Comparison of ENCODE assay signal across 8 cellular contexts in genomic region chr16:82655315-82655714, GRCh38. TPM values are rescaled to one million over a fixed set of nuclear protein-coding genes. Genes with fewer than 3 reads are reported as not detected.
DNase-seq lines count a peak whose midpoint lies in the region; ATAC-seq and TF ChIP-seq lines count a peak whose summit lies in the region.

No MANE protein-coding gene starts in this region.

- no peak overlapping the region for H3K23ac ChIP-seq in mesendoderm (ENCODE audit: low read length)

- H3K27ac ChIP-seq in mesendoderm (ENCODE audit: low read depth, low read length) (no peak overlapping the region), thyroid gland (no peak overlapping the region), testis (no peak overlapping the region)

- peak; percentile 84 for DNase-seq in GM12865 (ENCODE audit: low read depth)
- peak; percentile 98 for DNase-seq in M059J (ENCODE audit: low read depth)
- DNase-seq in activated effector memory CD4-positive, alpha-beta T cell treated with Interleukin-2 at 50 U/mL for 16 hours: peak; percentile 78
- peak; percentile 50 for DNase-seq in mesendoderm
- peak; percentile 4 to 5 for DNase-seq in thyroid gland
- no peak for DNase-seq in testis
- no peak for DNase-seq in NOMO-1 treated with dmso at 0.1 percent for 144 hours (lab: John Stamatoyannopoulos, UW; ENCODE audit: unreplicated experiment)

- no peak overlapping the region for H3K4me3 ChIP-seq in GM12865 (ENCODE audit: low read depth, low read length)
- no peak overlapping the region for H3K4me3 ChIP-seq in mesendoderm (ENCODE audit: low read length)
- no peak overlapping the region for H3K4me3 ChIP-seq in thyroid gland (replicated peaks in 1 of 3)
- H3K4me3 ChIP-seq in testis: no peak overlapping the region

- H2BK5ac ChIP-seq in mesendoderm (ENCODE audit: low read length): no peak overlapping the region

- H3K9me3 ChIP-seq in thyroid gland (no peaks in the 10 kb centered on the region), testis (no peaks in the 10 kb centered on the region)

- intact Hi-C loops in thyroid gland (cut with DNase I): no loop called here
- intact Hi-C loops in testis (cut with DNase I; ENCODE audit: low total_unique reads): no loop called here

- no peak overlapping the region for H3K18ac ChIP-seq in mesendoderm (ENCODE audit: low read length)

- no peak overlapping the region for H3K4ac ChIP-seq in mesendoderm (ENCODE audit: low read depth, low read length)

- no peak for TF ChIP-seq CTCF in GM12865 (IDR thresholded peaks at IDR 0.05; ENCODE audit: insufficient read depth, low read depth, low read length, missing control alignments)
- TF ChIP-seq CTCF in thyroid gland (IDR thresholded peaks at IDR 0.05): no peak
- no peak for TF ChIP-seq CTCF in testis (IDR thresholded peaks at IDR 0.05)

- H3K79me1 ChIP-seq in mesendoderm (ENCODE audit: low read length): no peaks in the 10 kb centered on the region

- H3K9ac ChIP-seq in mesendoderm (ENCODE audit: low read length): no peak overlapping the region

- H3K4me1 ChIP-seq in mesendoderm (ENCODE audit: control insufficient read depth, low read depth, low read length): peaks cover 12% of the 10 kb centered on the region
- H3K4me1 ChIP-seq in thyroid gland: peaks cover 0 to 6% of the 10 kb centered on the region in 2 donors
- H3K4me1 ChIP-seq in testis: no peaks in the 10 kb centered on the region

- no peak overlapping the region for H2BK15ac ChIP-seq in mesendoderm (replicated peaks; ENCODE audit: low read depth)

- no peak for ATAC-seq in HG03159 (IDR thresholded peaks at IDR 0.05; ENCODE audit: unreplicated experiment)

- H2BK120ac ChIP-seq in mesendoderm (ENCODE audit: low read depth, low read length): no peak overlapping the region

- H3K36me3 ChIP-seq in mesendoderm (ENCODE audit: control insufficient read depth, insufficient read depth, low read length): no peaks in the 10 kb centered on the region
- no peaks in the 10 kb centered on the region for H3K36me3 ChIP-seq in thyroid gland
- H3K36me3 ChIP-seq in testis (ENCODE audit: low read depth, missing control alignments): no peaks in the 10 kb centered on the region

- no peak overlapping the region for H4K5ac ChIP-seq in mesendoderm (ENCODE audit: low read length)

- peak overlapping the region; percentile 38 for H3K56ac ChIP-seq in mesendoderm (ENCODE audit: low read length)

- TF ChIP-seq POLR2A in thyroid gland (IDR thresholded peaks at IDR 0.05) (no peak), testis (IDR thresholded peaks at IDR 0.05) (no peak)

- no peak overlapping the region for H2AK5ac ChIP-seq in mesendoderm (ENCODE audit: low read length)

- H3K4me2 ChIP-seq in mesendoderm (ENCODE audit: low read length): no peak overlapping the region

- H3K27me3 ChIP-seq in mesendoderm (ENCODE audit: insufficient read depth, low read length, poor library complexity) (no peaks in the 10 kb centered on the region), thyroid gland (no peaks in the 10 kb centered on the region), testis (no peaks in the 10 kb centered on the region)

- WGBS in mesendoderm (ENCODE audit: extremely low coverage, insufficient coverage, low lambda C conversion rate): no CpG with 5 or more reads among the region's 3 CpGs
- WGBS in thyroid gland, 2 donors: 14 to 23% methylated on average over 3 of the region's 3 CpGs
- 43 to 45% methylated on average over 3 of the region's 3 CpGs for WGBS in testis, 2 donors

- no peaks in the 10 kb centered on the region for H3K79me2 ChIP-seq in mesendoderm (ENCODE audit: control insufficient read depth, insufficient read depth, low read length)

- H4K8ac ChIP-seq in mesendoderm (ENCODE audit: low read depth, low read length): no peak overlapping the region

RNA-seq across cellular contexts. Expression of gene CDH13, which starts 28.5 kb away (rescaled TPM):
- total RNA-seq in M059J (2014; rRNA removed; shearing (Covaris generic)): 51.0 and 61.5 TPM in 2 replicates
- polyA plus RNA-seq in mesendoderm (2013, experiment 1 of 2): 0.44 TPM
- 0.84 TPM for polyA plus RNA-seq in mesendoderm (2013, experiment 2 of 2)
- total RNA-seq in thyroid gland (10 to 100 TPM in 1 of 4 donors, 1 to 10 TPM in 3; 3.4 to 14.8 (median 6.5) TPM), testis (1 to 10 TPM; 1.2 to 2.0 TPM)
- polyA plus RNA-seq in testis (ENCODE audit: insufficient read depth, low read depth, low replicate concordance): 11.1 TPM

Comparison
In these comparisons a context has a peak if more than half of its experiments do, and no peak if none do; other contexts are left out.
1. DNase-seq: peak in GM12865 (single experiment), M059J (single experiment), activated effector memory CD4-positive, alpha-beta T cell treated with Interleukin-2 at 50 U/mL for 16 hours (single experiment), mesendoderm (single experiment) and thyroid gland (2 of 2); none in testis (single experiment) and NOMO-1 treated with dmso at 0.1 percent for 144 hours (single experiment).